18 cellular contexts compared by ENCODE assay signal in genomic region chr6:164690702-164691500, GRCh38.
"Had no signal": no experiment of that assay in that cellular context is flagged by ENCODE, and none has a peak within 500 bp of the region (broad histone marks: within the 10 kb centered on the region; RNA-seq: fewer than 3 reads in every experiment).

No MANE protein-coding gene starts in this region.

- DNase-seq: colonic mucosa; dermis blood vessel endothelial cell; esophagus squamous epithelium; foreskin fibroblast; heart left ventricle; islet precursor cell; mammary epithelial cell; natural killer cell; ovary; retina; right lobe of liver; stimulated activated CD4-positive, alpha-beta T cell treated with anti-CD3 and anti-CD28 coated beads, Interleukin-4, amount 100 ng/mL, for 1 hour; stimulated activated CD8-positive, alpha-beta memory T cell treated with anti-CD3 and anti-CD28 coated beads, Interleukin-4, amount 100 ng/mL, for 48 hours; stimulated activated naive CD8-positive, alpha-beta T cell treated with anti-CD3 and anti-CD28 coated beads, Interleukin-15, Interleukin-2, amounts not matched to agents 100 U/mL and 50 U/mL, for 24 hours; tibial artery; upper lobe of left lung; uterus had no signal

- H3K36me3 ChIP-seq: colonic mucosa, esophagus squamous epithelium, heart left ventricle, ovary, prostate gland, right lobe of liver, tibial artery, upper lobe of left lung, uterus had no signal

- H3K27ac ChIP-seq: colonic mucosa, esophagus squamous epithelium, heart left ventricle, ovary, prostate gland, right lobe of liver, tibial artery, upper lobe of left lung, uterus had no signal

- H3K4me3 ChIP-seq: colonic mucosa, esophagus squamous epithelium, heart left ventricle, ovary, prostate gland, right lobe of liver, tibial artery, upper lobe of left lung, uterus had no signal

- H3K9me3 ChIP-seq: colonic mucosa, esophagus squamous epithelium, ovary, prostate gland, right lobe of liver, tibial artery, upper lobe of left lung, uterus had no signal

- H3K27me3 ChIP-seq: colonic mucosa, esophagus squamous epithelium, heart left ventricle, ovary, right lobe of liver, tibial artery, upper lobe of left lung, uterus had no signal

- H3K4me1 ChIP-seq: colonic mucosa, esophagus squamous epithelium, prostate gland, right lobe of liver, tibial artery, uterus had no signal
